In the genomic region with DNA sequence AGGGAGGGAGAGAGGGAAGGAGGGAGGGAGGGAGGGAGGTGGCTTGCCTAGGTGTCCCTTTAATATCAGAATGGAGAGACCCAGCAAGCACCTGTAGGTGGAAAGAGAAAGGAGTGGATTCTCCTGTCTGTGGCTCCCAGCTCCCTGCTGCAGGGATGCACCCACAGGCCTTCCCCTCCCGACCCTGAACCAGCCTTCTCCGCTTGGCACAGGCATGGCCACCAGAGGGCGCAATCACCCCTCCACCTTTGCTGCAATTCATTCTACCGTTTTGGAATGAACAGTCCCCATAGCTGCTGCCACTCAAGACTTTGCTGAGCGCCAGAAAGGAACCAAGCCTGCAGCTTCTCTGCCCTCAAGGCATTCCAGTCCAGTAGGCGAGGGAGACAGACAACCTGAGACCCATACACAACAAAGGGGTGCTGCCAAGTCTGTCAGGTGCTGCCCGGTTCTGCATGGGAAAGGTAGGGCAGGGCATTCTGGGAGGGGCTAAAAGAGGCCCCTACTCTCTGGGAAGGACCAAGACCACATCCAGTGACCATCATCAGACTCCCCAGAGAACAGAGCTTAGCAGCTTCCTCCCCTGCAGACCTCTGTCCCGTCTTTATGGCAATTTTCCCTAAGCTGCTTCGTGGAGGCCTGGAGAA, we compare ENCODE assay signal across 8 cellular contexts. TPM values are rescaled to one million over a fixed set of nuclear protein-coding genes. Genes with fewer than 3 reads are reported as not detected.
DNase-seq lines count a peak whose midpoint lies in the region; ATAC-seq lines count a peak whose summit lies in the region.

No MANE protein-coding gene starts in this region.

- DNase-seq in Caki2 (ENCODE audit: low read depth) (peak; percentile 56), NCI-H446 (lab: John Stamatoyannopoulos, UW) (peak; percentile 25 to 73), left colon (peak; percentile 71 to 92)
- peak; percentile 84 to 91 for DNase-seq in activated CD4-positive, alpha-beta T cell treated with anti-CD3 and anti-CD28 coated beads for 24 hours (ENCODE audit: low read depth in 2 of 2)
- DNase-seq in central memory CD4-positive, alpha-beta T cell: peak; percentile 77
- peak; percentile 91 for DNase-seq in stimulated activated CD4-positive, alpha-beta T cell treated with anti-CD3 and anti-CD28 coated beads, Interleukin-4, amount 100 ng/mL, for 1 hour

- in situ Hi-C loops in Caki2 (cut with HindIII; ENCODE audit: low pct_unique_long_range_greater_than_20kb, low sequenced_read_pairs): no loop called here

- intact Hi-C loops in left colon (cut with DNase I, micrococcal nuclease): no loop called here

- ATAC-seq in HG02678 (IDR thresholded peaks at IDR 0.05; ENCODE audit: unreplicated experiment) (peak; percentile 47), left colon (peak; percentile 36), GM19467 (IDR thresholded peaks at IDR 0.05; ENCODE audit: unreplicated experiment) (no peak)

RNA-seq across cellular contexts. Expression of a gene that starts 4.9 kb away (rescaled TPM):
- 0.12 TPM in 1 of 2 replicates, not detected in the other for total RNA-seq in Caki2 (2014; rRNA removed; shearing (Covaris generic); ENCODE audit: low replicate concordance)
- under 1 TPM in 1 of 2 donors, not detected in 1; 0.42 TPM for total RNA-seq in left colon

RNA-seq across cellular contexts. Expression of a gene that starts 18.5 kb away (rescaled TPM):
- total RNA-seq in Caki2 (2014; rRNA removed; shearing (Covaris generic); ENCODE audit: low replicate concordance): 206 and 242 TPM in 2 replicates
- 10 to 100 TPM; 37.8 to 53.9 TPM for total RNA-seq in left colon

RNA-seq across cellular contexts. Expression of a gene that starts 22.5 kb away (rescaled TPM):
- total RNA-seq in Caki2 (2014; rRNA removed; shearing (Covaris generic); ENCODE audit: low replicate concordance): 40.1 and 49.4 TPM in 2 replicates
- total RNA-seq in left colon: 100 to 1,000 TPM; 128 to 150 TPM

RNA-seq across cellular contexts. Expression of a gene that starts 25.1 kb away (rescaled TPM):
- total RNA-seq in Caki2 (2014; rRNA removed; shearing (Covaris generic); ENCODE audit: low replicate concordance): 4.8 and 7.4 TPM in 2 replicates
- total RNA-seq in left colon: 1 to 10 TPM; 2.9 to 9.3 TPM

RNA-seq across cellular contexts. Expression of a gene that starts 57.9 kb away (rescaled TPM):
- 34.2 and 35.1 TPM in 2 replicates for total RNA-seq in Caki2 (2014; rRNA removed; shearing (Covaris generic); ENCODE audit: low replicate concordance)
- total RNA-seq in left colon: 10 to 100 TPM; 57.1 to 60.9 TPM
